ENCODE assay signal across 1 cellular context in genomic region chr3:101561630-101562328, GRCh38.
TF ChIP-seq lines count a peak whose summit lies in the region.

TSS of gene TRMT10C (plus strand) at chr3:101561868. CDS start at chr3:101564782, 2,914 bp downstream.

TF ChIP-seq in HepG2, 621 proteins besides CTCF, POLR2A, EP300 and RAD21 (continued from another document and continues in another):
- peak; percentile 90 for TF ChIP-seq THAP9 (CRISPR knock-in tag; IDR thresholded peaks at IDR 0.05; ENCODE audit: borderline replicate concordance)
- no peak for TF ChIP-seq ZNF747 (CRISPR knock-in tag; IDR thresholded peaks at IDR 0.05; ENCODE audit: borderline replicate concordance)
- TF ChIP-seq PPARG (CRISPR knock-in tag; conservative IDR thresholded peaks at IDR 0.05) = peak; percentile 36; the same call in 1 of the 2 replicates
- TF ChIP-seq DR1 (CRISPR knock-in tag; IDR thresholded peaks at IDR 0.05) = peak; percentile 57
- TF ChIP-seq ELF3 (CRISPR knock-in tag; IDR thresholded peaks at IDR 0.05) = peak; percentile 76
- TF ChIP-seq SNAI1 (CRISPR knock-in tag; IDR thresholded peaks at IDR 0.05; ENCODE audit: borderline replicate concordance) = no peak
- TF ChIP-seq ZHX2 (IDR thresholded peaks at IDR 0.05; ENCODE audit: low read depth) = peak; percentile 97
- no peak for TF ChIP-seq ZHX2 (CRISPR knock-in tag; IDR thresholded peaks at IDR 0.05; ENCODE audit: borderline replicate concordance)
- peak; percentile 23; the same call in 1 of the 2 replicates for TF ChIP-seq MLX (CRISPR knock-in tag; IDR thresholded peaks at IDR 0.05)
- 0 out of 2 replicates have a peak, but pooled peaks have one; percentile 34 for TF ChIP-seq ZNF263 (CRISPR knock-in tag; IDR thresholded peaks at IDR 0.05)
- TF ChIP-seq ISL2 (CRISPR knock-in tag; IDR thresholded peaks at IDR 0.05) = peak; percentile 53
- TF ChIP-seq ZBTB43 (CRISPR knock-in tag; conservative IDR thresholded peaks at IDR 0.05) = 0 out of 2 replicates have a peak, but pooled peaks have one; percentile 18
- TF ChIP-seq MXD1 (CRISPR knock-in tag; IDR thresholded peaks at IDR 0.05) = no peak
- TF ChIP-seq ZNF317 (CRISPR knock-in tag; IDR thresholded peaks at IDR 0.05) = peak; percentile 83; the same call in 1 of the 2 replicates
- TF ChIP-seq HNF4G (IDR thresholded peaks at IDR 0.05; ENCODE audit: borderline replicate concordance, low read depth, low read length) = peak; percentile 56; the same call in 1 of the 2 replicates
- no peak for TF ChIP-seq HNF4G (CRISPR knock-in tag; IDR thresholded peaks at IDR 0.05; ENCODE audit: borderline replicate concordance, low read depth)
- TF ChIP-seq KAT8 (CRISPR knock-in tag; IDR thresholded peaks at IDR 0.05) = peak; percentile 99
- TF ChIP-seq SKI (IDR thresholded peaks at IDR 0.05; ENCODE audit: partially characterized antibody) = no peak
- TF ChIP-seq STAT6 (CRISPR knock-in tag; IDR thresholded peaks at IDR 0.05; ENCODE audit: borderline replicate concordance) = no peak
- TF ChIP-seq TRIM24 (CRISPR knock-in tag; IDR thresholded peaks at IDR 0.05) = no peak
- peak; percentile 86 for TF ChIP-seq HOXA5 (CRISPR knock-in tag; IDR thresholded peaks at IDR 0.05)
- TF ChIP-seq HDAC1 (CRISPR knock-in tag; IDR thresholded peaks at IDR 0.05) = peak; percentile 82
- no peak for TF ChIP-seq SMYD3 (CRISPR knock-in tag; IDR thresholded peaks at IDR 0.05)
- 0 out of 2 replicates have a peak, but pooled peaks have one; percentile 66 for TF ChIP-seq NRL (CRISPR knock-in tag; IDR thresholded peaks at IDR 0.05; ENCODE audit: borderline replicate concordance)
- TF ChIP-seq ZNF792 (CRISPR knock-in tag; IDR thresholded peaks at IDR 0.05) = peak; percentile 67; the same call in 1 of the 2 replicates
- no peak for TF ChIP-seq ZC3H13 (CRISPR knock-in tag; IDR thresholded peaks at IDR 0.05)
- peak; percentile 65; the same call in 1 of the 2 replicates for TF ChIP-seq ZNF619 (CRISPR knock-in tag; IDR thresholded peaks at IDR 0.05)
- TF ChIP-seq THAP11 (CRISPR knock-in tag; IDR thresholded peaks at IDR 0.05) = peak; percentile 92
- 0 out of 2 replicates have a peak, but pooled peaks have one; percentile 15 for TF ChIP-seq CC2D1A (CRISPR knock-in tag; IDR thresholded peaks at IDR 0.05)
- peak; percentile 97 for TF ChIP-seq ZSCAN20 (CRISPR knock-in tag; IDR thresholded peaks at IDR 0.05; ENCODE audit: borderline replicate concordance)
- TF ChIP-seq KDM4B (CRISPR knock-in tag; IDR thresholded peaks at IDR 0.05) = 0 out of 2 replicates have a peak, but pooled peaks have one; percentile 68
- peak; percentile 75 for TF ChIP-seq ZNF441 (CRISPR knock-in tag; IDR thresholded peaks at IDR 0.05; ENCODE audit: borderline replicate concordance)
- TF ChIP-seq EHMT2 (IDR thresholded peaks at IDR 0.05; ENCODE audit: borderline replicate concordance, low read depth, low read length) = peak; percentile 66; the same call in 1 of the 2 replicates
- peak; percentile 73; the same call in 1 of the 2 replicates for TF ChIP-seq NFKB2 (CRISPR knock-in tag; IDR thresholded peaks at IDR 0.05; ENCODE audit: borderline replicate concordance)
- peak; percentile 83 for TF ChIP-seq ASH2L (IDR thresholded peaks at IDR 0.05; ENCODE audit: insufficient read length, low read depth, low read length)
- TF ChIP-seq SIN3A (IDR thresholded peaks at IDR 0.05; ENCODE audit: borderline replicate concordance, low read depth, low read length) = peak; percentile 72; the same call in 1 of the 2 replicates
- TF ChIP-seq ZSCAN31 (CRISPR knock-in tag; IDR thresholded peaks at IDR 0.05; ENCODE audit: low read depth) = peak; percentile 18; the same call in 1 of the 2 replicates
- TF ChIP-seq ZNF839 (CRISPR knock-in tag; IDR thresholded peaks at IDR 0.05; ENCODE audit: borderline replicate concordance) = 0 out of 2 replicates have a peak, but pooled peaks have one; percentile 23
- no peak; the same call in 1 of the 2 replicates for TF ChIP-seq FOSL2 (CRISPR knock-in tag; IDR thresholded peaks at IDR 0.05)
- TF ChIP-seq KAT7 (CRISPR knock-in tag; IDR thresholded peaks at IDR 0.05; ENCODE audit: borderline replicate concordance) = peak; percentile 24; the same call in 1 of the 2 replicates
- no peak for TF ChIP-seq ZNF737 (CRISPR knock-in tag; IDR thresholded peaks at IDR 0.05; ENCODE audit: borderline replicate concordance)
- TF ChIP-seq AGO1 (IDR thresholded peaks at IDR 0.05; ENCODE audit: low read depth, low read length, poor library complexity, severe bottlenecking) = no peak
- TF ChIP-seq ZBTB7A (CRISPR knock-in tag; IDR thresholded peaks at IDR 0.05) = no peak
- TF ChIP-seq, protein P1, sequence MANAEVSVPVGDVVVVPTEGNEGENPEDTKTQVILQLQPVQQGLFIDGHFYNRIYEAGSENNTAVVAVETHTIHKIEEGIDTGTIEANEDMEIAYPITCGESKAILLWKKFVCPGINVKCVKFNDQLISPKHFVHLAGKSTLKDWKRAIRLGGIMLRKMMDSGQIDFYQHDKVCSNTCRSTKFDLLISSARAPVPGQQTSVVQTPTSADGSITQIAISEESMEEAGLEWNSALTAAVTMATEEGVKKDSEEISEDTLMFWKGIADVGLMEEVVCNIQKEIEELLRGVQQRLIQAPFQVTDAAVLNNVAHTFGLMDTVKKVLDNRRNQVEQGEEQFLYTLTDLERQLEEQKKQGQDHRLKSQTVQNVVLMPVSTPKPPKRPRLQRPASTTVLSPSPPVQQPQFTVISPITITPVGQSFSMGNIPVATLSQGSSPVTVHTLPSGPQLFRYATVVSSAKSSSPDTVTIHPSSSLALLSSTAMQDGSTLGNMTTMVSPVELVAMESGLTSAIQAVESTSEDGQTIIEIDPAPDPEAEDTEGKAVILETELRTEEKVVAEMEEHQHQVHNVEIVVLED (CRISPR knock-in tag; IDR thresholded peaks at IDR 0.05; ENCODE audit: borderline replicate concordance) = peak; percentile 96
- peak; percentile 53; the same call in 1 of the 2 replicates for TF ChIP-seq ZSCAN25 (CRISPR knock-in tag; IDR thresholded peaks at IDR 0.05)
- TF ChIP-seq PHF5A (CRISPR knock-in tag; IDR thresholded peaks at IDR 0.05; ENCODE audit: low read depth, unreplicated experiment) = peak; percentile 40
- TF ChIP-seq ZFP36L2 (CRISPR knock-in tag; IDR thresholded peaks at IDR 0.05) = no peak
- TF ChIP-seq NKX3-1 (CRISPR knock-in tag; IDR thresholded peaks at IDR 0.05) = 0 out of 2 replicates have a peak, but pooled peaks have one; percentile 48
- peak; percentile 93 for TF ChIP-seq SP2 (CRISPR knock-in tag; IDR thresholded peaks at IDR 0.05)
- TF ChIP-seq, protein P2, sequence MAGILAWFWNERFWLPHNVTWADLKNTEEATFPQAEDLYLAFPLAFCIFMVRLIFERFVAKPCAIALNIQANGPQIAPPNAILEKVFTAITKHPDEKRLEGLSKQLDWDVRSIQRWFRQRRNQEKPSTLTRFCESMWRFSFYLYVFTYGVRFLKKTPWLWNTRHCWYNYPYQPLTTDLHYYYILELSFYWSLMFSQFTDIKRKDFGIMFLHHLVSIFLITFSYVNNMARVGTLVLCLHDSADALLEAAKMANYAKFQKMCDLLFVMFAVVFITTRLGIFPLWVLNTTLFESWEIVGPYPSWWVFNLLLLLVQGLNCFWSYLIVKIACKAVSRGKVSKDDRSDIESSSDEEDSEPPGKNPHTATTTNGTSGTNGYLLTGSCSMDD (CRISPR knock-in tag; IDR thresholded peaks at IDR 0.05) = 0 out of 2 replicates have a peak, but pooled peaks have one; percentile 32
- TF ChIP-seq POLR2AphosphoS5 (IDR thresholded peaks at IDR 0.05; ENCODE audit: low read depth, low read length) = peak; percentile 97
